ENCODE assay signal across 10 cellular contexts in the genomic region with DNA sequence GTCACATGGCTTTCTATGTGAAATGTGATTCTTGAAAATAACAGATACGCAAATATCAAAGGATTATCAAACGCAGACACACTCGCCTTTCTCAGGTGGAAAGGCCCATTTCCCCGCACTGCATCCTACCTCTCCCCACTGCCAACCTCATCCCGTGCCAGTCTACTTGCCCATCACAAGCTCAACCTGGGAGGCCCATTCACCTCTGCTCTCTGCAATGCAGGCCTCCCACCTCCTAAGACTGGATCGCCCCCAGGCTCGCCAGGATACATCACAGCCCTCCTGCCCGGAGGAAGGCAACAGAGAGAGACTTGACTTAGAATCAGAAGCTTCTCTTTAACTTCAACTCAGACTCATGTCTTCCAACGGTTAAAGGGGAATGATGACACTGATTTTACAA. TPM values are rescaled to one million over a fixed set of nuclear protein-coding genes. Genes with fewer than 3 reads are reported as not detected.
A peak's percentile ranks its signal among the peaks of the same experiment; 100 is the strongest.
DNase-seq lines count a peak whose midpoint lies in the region; ATAC-seq and TF ChIP-seq lines count a peak whose summit lies in the region.
"Had no signal": no experiment of that assay in that cellular context is flagged by ENCODE, and none has a peak within 500 bp of the region (broad histone marks: within the 10 kb centered on the region; RNA-seq: fewer than 3 reads in every experiment).

No MANE protein-coding gene starts in this region.

- no TSS peak for BruUV-seq in A673 (replicated peaks; lab: Mats Ljungman, UMichigan)

- H3K4me3 Mint-ChIP-seq in nephron: peak overlapping the region in 1 of 3 experiments; percentile 25
- no peak overlapping the region for H3K4me3 Mint-ChIP-seq in glutamatergic neuron (ENCODE audit: unreplicated experiment)

- DNase-seq in A673 (ENCODE audit: low spot score) (no peak), glutamatergic neuron (no peak), NCI-H1092 treated with DMSO at 0.1 percent for 48 hours (lab: John Stamatoyannopoulos, UW) (no peak)
- DNase-seq: central memory CD4-positive, alpha-beta T cell had no signal

- TF ChIP-seq CTCF in A673 (conservative IDR thresholded peaks at IDR 0.05; ENCODE audit: low read depth, low read length): no peak
- no peak for TF ChIP-seq CTCF in HEK293 (tag by site-specific recombination; IDR thresholded peaks at IDR 0.05)
- no peak for TF ChIP-seq CTCF in nephron (IDR thresholded peaks at IDR 0.05; ENCODE audit: unreplicated experiment in 3 of 3)
- TF ChIP-seq CTCF in glutamatergic neuron (IDR thresholded peaks at IDR 0.05; ENCODE audit: partially characterized antibody, unreplicated experiment): no peak

- no peaks in the 10 kb centered on the region for H3K9me3 Mint-ChIP-seq in nephron
- peaks cover 4% of the 10 kb centered on the region for H3K9me3 Mint-ChIP-seq in glutamatergic neuron (ENCODE audit: unreplicated experiment)

- WGBS in ectodermal cell, 2 experiments: 87% methylated on average over 9 of the region's 9 CpGs

- no peaks in the 10 kb centered on the region for H3K27me3 Mint-ChIP-seq in nephron (ENCODE audit: low read depth)
- H3K27me3 Mint-ChIP-seq in glutamatergic neuron (ENCODE audit: unreplicated experiment): peaks cover 2% of the 10 kb centered on the region

- CTCF ChIA-PET in A673 (lab: Charles Lee): interaction anchor here (0.7 kb wide), 2 partner anchors 62 to 1832 kb away, joined by 4 to 5 read pairs; no protein-coding TSS in a partner anchor
- CTCF ChIA-PET in HEK293 (lab: Yijun Ruan, JAX): interaction anchor here (0.6 to 2.1 kb wide), 4 partner anchors 9 to 95 kb away, joined by 3 to 5 read pairs (median 3); no protein-coding TSS in a partner anchor

- POLR2A ChIA-PET in A673 (lab: Charles Lee; ENCODE audit: low non-redundant PET) (no interaction called here), HEK293 (lab: Yijun Ruan, JAX) (interaction anchor here (0.6 to 1.5 kb wide), 7 partner anchors 16 to 1043 kb away, joined by 3 to 9 read pairs (median 3); partner anchors contain the start of gene NFRKB)

- H3K27ac ChIP-seq in A673 (ENCODE audit: low read depth, low read length, poor library complexity, severe bottlenecking) (peak overlapping the region; percentile 62), HEK293 (ENCODE audit: extremely low read depth, low read depth, low read length) (no peak overlapping the region), ectodermal cell (ENCODE audit: insufficient read depth, low read depth, low read length, poor library complexity, severe bottlenecking) (peak overlapping the region; percentile 52)

- H3K27me3 ChIP-seq in A673 (replicated peaks; ENCODE audit: insufficient read depth, low read depth, low read length, poor library complexity) (no peaks in the 10 kb centered on the region), ectodermal cell (ENCODE audit: control insufficient read depth, insufficient read depth, low read length, poor library complexity, severe bottlenecking) (no peaks in the 10 kb centered on the region)

- H3K27ac Mint-ChIP-seq in nephron (peak overlapping the region; percentile 86 to 96 (median 90)), glutamatergic neuron (ENCODE audit: unreplicated experiment) (no peak overlapping the region)

- H3K9me3 ChIP-seq in A673 (ENCODE audit: low read depth, low read length, poor library complexity, severe bottlenecking) (no peaks in the 10 kb centered on the region), HEK293 (ENCODE audit: control insufficient read depth, insufficient read depth, low read depth, low read length) (no peaks in the 10 kb centered on the region), ectodermal cell (ENCODE audit: control insufficient read depth, low read length) (no peaks in the 10 kb centered on the region)

- intact Hi-C loops in A673 (cut with micrococcal nuclease; ENCODE audit: unreplicated experiment): no loop called here

- H3K4me1 ChIP-seq in A673 (ENCODE audit: insufficient read depth, low read length, poor library complexity, severe bottlenecking): peaks cover 7% of the 10 kb centered on the region
- no peaks in the 10 kb centered on the region for H3K4me1 ChIP-seq in HEK293 (ENCODE audit: control insufficient read depth, insufficient read depth, low read length)
- no peaks in the 10 kb centered on the region for H3K4me1 ChIP-seq in ectodermal cell (ENCODE audit: control insufficient read depth, insufficient read depth, low read length)

- H3K4me3 ChIP-seq in A673 (ENCODE audit: low read depth, low read length, poor library complexity, severe bottlenecking) (no peak overlapping the region), HEK293 (ENCODE audit: low read depth, low read length) (no peak overlapping the region), ectodermal cell (ENCODE audit: insufficient read depth, low read depth, low read length) (no peak overlapping the region)

- peaks cover 57% of the 10 kb centered on the region for H3K36me3 ChIP-seq in A673 (ENCODE audit: insufficient read depth, low read length, poor library complexity, severe bottlenecking)
- H3K36me3 ChIP-seq in HEK293 (ENCODE audit: control insufficient read depth in 2 of 2, insufficient read depth in 1 of 2, low read length in 2 of 2): peaks cover 3 to 79% of the 10 kb centered on the region in 2 experiments; a peak in 2 of 3 replicates
- H3K36me3 ChIP-seq in ectodermal cell (ENCODE audit: control insufficient read depth, insufficient read depth, low read length): peaks cover 41% of the 10 kb centered on the region

- no peak for ATAC-seq in HG03196 (IDR thresholded peaks at IDR 0.05; ENCODE audit: unreplicated experiment)
- ATAC-seq in HG02588 (IDR thresholded peaks at IDR 0.05; ENCODE audit: unreplicated experiment): no peak

- H3K4me1 Mint-ChIP-seq in nephron (peaks cover 11% of the 10 kb centered on the region), glutamatergic neuron (ENCODE audit: low read depth, unreplicated experiment) (no peaks in the 10 kb centered on the region)

- H3K36me3 Mint-ChIP-seq in nephron (ENCODE audit: low read depth) (peaks cover 69% of the 10 kb centered on the region), glutamatergic neuron (ENCODE audit: unreplicated experiment) (no peaks in the 10 kb centered on the region)

TF ChIP-seq in HEK293, 187 proteins besides CTCF, POLR2A, EP300 and RAD21:
- TF ChIP-seq, protein P1, sequence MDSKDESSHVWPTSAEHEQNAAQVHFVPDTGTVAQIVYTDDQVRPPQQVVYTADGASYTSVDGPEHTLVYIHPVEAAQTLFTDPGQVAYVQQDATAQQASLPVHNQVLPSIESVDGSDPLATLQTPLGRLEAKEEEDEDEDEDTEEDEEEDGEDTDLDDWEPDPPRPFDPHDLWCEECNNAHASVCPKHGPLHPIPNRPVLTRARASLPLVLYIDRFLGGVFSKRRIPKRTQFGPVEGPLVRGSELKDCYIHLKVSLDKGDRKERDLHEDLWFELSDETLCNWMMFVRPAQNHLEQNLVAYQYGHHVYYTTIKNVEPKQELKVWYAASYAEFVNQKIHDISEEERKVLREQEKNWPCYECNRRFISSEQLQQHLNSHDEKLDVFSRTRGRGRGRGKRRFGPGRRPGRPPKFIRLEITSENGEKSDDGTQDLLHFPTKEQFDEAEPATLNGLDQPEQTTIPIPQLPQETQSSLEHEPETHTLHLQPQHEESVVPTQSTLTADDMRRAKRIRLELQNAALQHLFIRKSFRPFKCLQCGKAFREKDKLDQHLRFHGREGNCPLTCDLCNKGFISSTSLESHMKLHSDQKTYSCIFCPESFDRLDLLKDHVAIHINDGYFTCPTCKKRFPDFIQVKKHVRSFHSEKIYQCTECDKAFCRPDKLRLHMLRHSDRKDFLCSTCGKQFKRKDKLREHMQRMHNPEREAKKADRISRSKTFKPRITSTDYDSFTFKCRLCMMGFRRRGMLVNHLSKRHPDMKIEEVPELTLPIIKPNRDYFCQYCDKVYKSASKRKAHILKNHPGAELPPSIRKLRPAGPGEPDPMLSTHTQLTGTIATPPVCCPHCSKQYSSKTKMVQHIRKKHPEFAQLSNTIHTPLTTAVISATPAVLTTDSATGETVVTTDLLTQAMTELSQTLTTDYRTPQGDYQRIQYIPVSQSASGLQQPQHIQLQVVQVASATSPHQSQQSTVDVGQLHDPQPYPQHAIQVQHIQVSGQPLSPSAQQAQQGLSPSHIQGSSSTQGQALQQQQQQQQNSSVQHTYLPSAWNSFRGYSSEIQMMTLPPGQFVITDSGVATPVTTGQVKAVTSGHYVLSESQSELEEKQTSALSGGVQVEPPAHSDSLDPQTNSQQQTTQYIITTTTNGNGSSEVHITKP (tag by site-specific recombination; IDR thresholded peaks at IDR 0.05): 0 out of 2 replicates have a peak, but pooled peaks have one; percentile 20
- TF ChIP-seq SCRT2 (tag by site-specific recombination; IDR thresholded peaks at IDR 0.05): no peak
- peak; percentile 35; the same call in 1 of the 2 replicates for TF ChIP-seq GLIS1 (tag by site-specific recombination; IDR thresholded peaks at IDR 0.05)

RNA-seq across cellular contexts. Expression of gene NFRKB, which starts 33.3 kb away (rescaled TPM):
- total RNA-seq in A673 (2021) (53.6 and 54.5 TPM in 2 replicates), glutamatergic neuron (ENCODE audit: unreplicated experiment) (28.8 TPM)
- polyA plus RNA-seq in ectodermal cell (2013, experiment 1 of 4): 50.4 TPM
- polyA plus RNA-seq in ectodermal cell (2013, experiment 2 of 4): 53.7 TPM
- polyA plus RNA-seq in ectodermal cell (2013, experiment 3 of 4): 37.0 TPM
- polyA plus RNA-seq in ectodermal cell (2013, experiment 4 of 4): 41.3 TPM

RNA-seq across cellular contexts. Expression of gene TMEM45B, which starts 46.5 kb away (rescaled TPM):
- total RNA-seq in A673 (2021) (not detected in 2 replicates), glutamatergic neuron (ENCODE audit: unreplicated experiment) (0.37 TPM)
- not detected for polyA plus RNA-seq in ectodermal cell (2013, experiment 1 of 4)
- not detected for polyA plus RNA-seq in ectodermal cell (2013, experiment 2 of 4)
- polyA plus RNA-seq in ectodermal cell (2013, experiment 3 of 4): not detected
- polyA plus RNA-seq in ectodermal cell (2013, experiment 4 of 4): not detected
- polyA plus RNA-seq: neural cell had no signal
